Comparison of ENCODE assay signal across 11 cellular contexts in genomic region chr2:196160966-196161365, GRCh38. TPM values are rescaled to one million over a fixed set of nuclear protein-coding genes. Genes with fewer than 3 reads are reported as not detected.
DNase-seq lines count a peak whose midpoint lies in the region; ATAC-seq and TF ChIP-seq lines count a peak whose summit lies in the region.
"Had no signal": no experiment of that assay in that cellular context is flagged by ENCODE, and none has a peak within 500 bp of the region (broad histone marks: within the 10 kb centered on the region; RNA-seq: fewer than 3 reads in every experiment).

No MANE protein-coding gene starts in this region.

- in situ Hi-C loops in GM13977 (cut with MboI; ENCODE audit: low pct_unique_long_range_greater_than_20kb, low sequenced_read_pairs, unreplicated experiment), result loop anchor here (25.0 kb wide), 1 partner anchor 101 kb away; no protein-coding TSS in a partner anchor

- peaks cover 97% of the 10 kb centered on the region for H3K4me1 Mint-ChIP-seq in stimulated activated naive CD8-positive, alpha-beta T cell treated with anti-CD3 and anti-CD28 coated beads, Interleukin-15, Interleukin-2, amounts not matched to agents 100 ng/mL and 50 ng/mL, for 24 hours (ENCODE audit: low read depth)

- H3K27ac ChIP-seq in epithelial cell of prostate, result peak overlapping the region; percentile 70
- H3K27ac ChIP-seq: psoas muscle had no signal

- no peak for TF ChIP-seq CTCF in GM13977 (IDR thresholded peaks at IDR 0.05; ENCODE audit: extremely low read depth, insufficient read depth, missing control alignments)

- H3K27me3 Mint-ChIP-seq in stimulated activated naive CD8-positive, alpha-beta T cell treated with anti-CD3 and anti-CD28 coated beads, Interleukin-15, Interleukin-2, amounts not matched to agents 100 ng/mL and 50 ng/mL, for 24 hours, result no peaks in the 10 kb centered on the region

- no peak for ATAC-seq in stimulated activated naive CD8-positive, alpha-beta T cell treated with anti-CD3 and anti-CD28 coated beads, Interleukin-15, Interleukin-2, amounts not matched to agents 100 U/mL and 50 U/mL, for 24 hours
- no peak for ATAC-seq in GM18868 (IDR thresholded peaks at IDR 0.05; ENCODE audit: unreplicated experiment)
- ATAC-seq: left ventricle myocardium superior, psoas muscle had no signal

- H3K36me3 Mint-ChIP-seq in stimulated activated naive CD8-positive, alpha-beta T cell treated with anti-CD3 and anti-CD28 coated beads, Interleukin-15, Interleukin-2, amounts not matched to agents 100 ng/mL and 50 ng/mL, for 24 hours (ENCODE audit: low read depth), result peaks cover 81% of the 10 kb centered on the region

- peak overlapping the region; percentile 94 for H3K4me3 Mint-ChIP-seq in stimulated activated naive CD8-positive, alpha-beta T cell treated with anti-CD3 and anti-CD28 coated beads, Interleukin-15, Interleukin-2, amounts not matched to agents 100 ng/mL and 50 ng/mL, for 24 hours

- H3K27ac Mint-ChIP-seq in stimulated activated naive CD8-positive, alpha-beta T cell treated with anti-CD3 and anti-CD28 coated beads, Interleukin-15, Interleukin-2, amounts not matched to agents 100 ng/mL and 50 ng/mL, for 24 hours, result peak overlapping the region; percentile 90

- no peaks in the 10 kb centered on the region for H3K9me3 Mint-ChIP-seq in stimulated activated naive CD8-positive, alpha-beta T cell treated with anti-CD3 and anti-CD28 coated beads, Interleukin-15, Interleukin-2, amounts not matched to agents 100 ng/mL and 50 ng/mL, for 24 hours

- no peak for DNase-seq in stimulated activated naive CD8-positive, alpha-beta T cell treated with anti-CD3 and anti-CD28 coated beads, Interleukin-15, Interleukin-2, amounts not matched to agents 100 U/mL and 50 U/mL, for 24 hours
- DNase-seq in SKM-1 treated with dmso at 0.1 percent for 144 hours (lab: John Stamatoyannopoulos, UW; ENCODE audit: unreplicated experiment), result peak; percentile 23
- DNase-seq in epithelial cell of prostate (ENCODE audit: low read depth, low spot score), result no peak
- no peak for DNase-seq in hippocampal formation (lab: John Stamatoyannopoulos, UW)
- no peak for DNase-seq in A172 (ENCODE audit: low spot score)
- no peak for DNase-seq in GM13977 (ENCODE audit: low spot score)
- DNase-seq: left ventricle myocardium superior, NCI-H1417 treated with DMSO at 0.1 percent for 48 hours, psoas muscle had no signal

RNA-seq across cellular contexts. Expression of gene STK17B, which starts 10.4 kb away (rescaled TPM):
- total RNA-seq in A172 (2014; rRNA removed; shearing (Covaris generic)), result 19.5 and 20.5 TPM in 2 replicates
